ENCODE assay signal across 19 cellular contexts in the genomic region with DNA sequence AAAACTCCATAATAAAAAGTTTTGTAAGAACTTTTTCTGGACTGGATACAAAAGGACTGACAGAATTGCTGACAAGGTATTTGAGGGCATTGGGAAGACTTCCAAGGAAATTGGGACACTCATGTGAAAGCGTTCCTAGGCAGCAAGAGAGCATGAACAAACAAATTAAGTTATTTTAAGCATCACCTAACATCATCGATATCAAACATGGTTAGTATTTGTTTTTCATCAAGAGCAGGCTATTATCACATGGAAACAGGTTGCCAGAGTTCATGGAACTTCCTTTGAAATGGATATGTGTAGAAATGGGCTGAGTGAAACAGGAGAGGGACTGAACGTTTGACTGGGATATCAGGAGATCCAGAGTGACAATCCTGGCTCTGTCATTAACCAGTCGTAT. TPM values are rescaled to one million over a fixed set of nuclear protein-coding genes. Genes with fewer than 3 reads are reported as not detected.
DNase-seq lines count a peak whose midpoint lies in the region; ATAC-seq and TF ChIP-seq lines count a peak whose summit lies in the region.
"Had no signal": no experiment of that assay in that cellular context is flagged by ENCODE, and none has a peak within 500 bp of the region (broad histone marks: within the 10 kb centered on the region; RNA-seq: fewer than 3 reads in every experiment).

No MANE protein-coding gene starts in this region.

- H3K4me1 Mint-ChIP-seq in activated CD8-positive, alpha-beta T cell treated with anti-CD3 and anti-CD28 coated beads, Interleukin-2, amount 10 ng/mL, durations not matched to agents 7 days and 5 days (ENCODE audit: low read depth), result peaks cover 24% of the 10 kb centered on the region
- peaks cover 9% of the 10 kb centered on the region for H3K4me1 Mint-ChIP-seq in activated CD8-positive, alpha-beta T cell treated with anti-CD3 and anti-CD28 coated beads for 36 hours (ENCODE audit: low read depth)

- H3K4me3 Mint-ChIP-seq in activated CD8-positive, alpha-beta T cell treated with anti-CD3 and anti-CD28 coated beads, Interleukin-2, amount 10 ng/mL, durations not matched to agents 7 days and 5 days, result no peak overlapping the region
- H3K4me3 Mint-ChIP-seq in activated CD8-positive, alpha-beta T cell treated with anti-CD3 and anti-CD28 coated beads for 36 hours, result no peak overlapping the region
- H3K4me3 Mint-ChIP-seq: activated B cell treated with CpG ODN at 0.5 μM for 24 hours, T-cell had no signal

- intact Hi-C loops in activated CD8-positive, alpha-beta T cell treated with anti-CD3 and anti-CD28 coated beads for 36 hours (cut with micrococcal nuclease), result loop anchor here (10.0 kb wide), 1 partner anchor 153 kb away; no protein-coding TSS in a partner anchor
- intact Hi-C loops in prostate gland (cut with DNase I), result no loop called here

- H3K36me3 ChIP-seq in endocrine pancreas (ENCODE audit: control insufficient read depth, insufficient read depth, low read length) (no peaks in the 10 kb centered on the region), prostate gland (no peaks in the 10 kb centered on the region)

- POLR2A ChIA-PET in activated CD8-positive, alpha-beta T cell treated with anti-CD3 and anti-CD28 coated beads, Interleukin-2, amount 10 ng/mL, durations not matched to agents 7 days and 5 days (lab: Charles Lee), result no interaction called here
- POLR2A ChIA-PET in activated CD8-positive, alpha-beta T cell treated with anti-CD3 and anti-CD28 coated beads for 36 hours (lab: Charles Lee), result no interaction called here

- WGBS in prostate gland, result 43% methylated on average over 4 of the region's 4 CpGs

- CTCF ChIA-PET in activated CD8-positive, alpha-beta T cell treated with anti-CD3 and anti-CD28 coated beads, Interleukin-2, amount 10 ng/mL, durations not matched to agents 7 days and 5 days (lab: Charles Lee), result no interaction called here
- CTCF ChIA-PET in activated CD8-positive, alpha-beta T cell treated with anti-CD3 and anti-CD28 coated beads for 36 hours (lab: Charles Lee), result no interaction called here

- no peak overlapping the region for H3K27ac Mint-ChIP-seq in activated CD8-positive, alpha-beta T cell treated with anti-CD3 and anti-CD28 coated beads, Interleukin-2, amount 10 ng/mL, durations not matched to agents 7 days and 5 days
- H3K27ac Mint-ChIP-seq in activated CD8-positive, alpha-beta T cell treated with anti-CD3 and anti-CD28 coated beads for 36 hours, result no peak overlapping the region
- H3K27ac Mint-ChIP-seq: activated B cell treated with CpG ODN at 0.5 μM for 24 hours, IgD-negative memory B cell had no signal

- H3K27me3 ChIP-seq in endocrine pancreas (ENCODE audit: control insufficient read depth, insufficient read depth, low read length), result no peaks in the 10 kb centered on the region
- H3K27me3 ChIP-seq in prostate gland (replicated peaks; ENCODE audit: insufficient read depth), result no peaks in the 10 kb centered on the region

- H3K9me3 ChIP-seq in endocrine pancreas (ENCODE audit: control insufficient read depth, low read length) (no peaks in the 10 kb centered on the region), prostate gland (no peaks in the 10 kb centered on the region)
- H3K9me3 ChIP-seq: Caco-2 had no signal

- DNase-seq in activated CD8-positive, alpha-beta T cell treated with anti-CD3 and anti-CD28 coated beads, Interleukin-2, amount 10 ng/mL, durations not matched to agents 7 days and 5 days, result peak; percentile 1
- no peak for DNase-seq in activated CD8-positive, alpha-beta T cell treated with anti-CD3 and anti-CD28 coated beads for 36 hours
- DNase-seq in NCI-H2029 treated with DMSO at 0.1 percent for 48 hours (lab: John Stamatoyannopoulos, UW) (peak; percentile 88), prostate gland (ENCODE audit: low spot score) (peak; percentile 14), GM20000 (ENCODE audit: low spot score) (no peak)
- DNase-seq: activated B cell treated with CpG ODN at 0.5 μM for 24 hours; activated effector memory CD4-positive, alpha-beta T cell treated with Interleukin-2 at 50 U/mL for 16 hours; Caco-2; NCI-H1436; stimulated activated naive CD8-positive, alpha-beta T cell treated with anti-CD3 and anti-CD28 coated beads, Interleukin-15, Interleukin-2, amounts not matched to agents 100 U/mL and 50 U/mL, for 24 hours; T-cell had no signal

- H3K9me3 Mint-ChIP-seq in activated CD8-positive, alpha-beta T cell treated with anti-CD3 and anti-CD28 coated beads, Interleukin-2, amount 10 ng/mL, durations not matched to agents 7 days and 5 days (ENCODE audit: insufficient read depth), result no peaks in the 10 kb centered on the region
- no peaks in the 10 kb centered on the region for H3K9me3 Mint-ChIP-seq in activated CD8-positive, alpha-beta T cell treated with anti-CD3 and anti-CD28 coated beads for 36 hours
- H3K9me3 Mint-ChIP-seq: activated B cell treated with CpG ODN at 0.5 μM for 24 hours, IgD-negative memory B cell, T-cell had no signal

- no peak for TF ChIP-seq POLR2A in prostate gland (IDR thresholded peaks at IDR 0.05)

- H3K4me3 ChIP-seq in endocrine pancreas (ENCODE audit: control insufficient read depth, insufficient read depth, low read length) (peak overlapping the region; percentile 65), prostate gland (no peak overlapping the region)
- H3K4me3 ChIP-seq: coronary artery, smooth muscle cell had no signal

- peaks cover 6% of the 10 kb centered on the region for H3K36me3 Mint-ChIP-seq in activated CD8-positive, alpha-beta T cell treated with anti-CD3 and anti-CD28 coated beads, Interleukin-2, amount 10 ng/mL, durations not matched to agents 7 days and 5 days (ENCODE audit: low read depth)
- H3K36me3 Mint-ChIP-seq in activated CD8-positive, alpha-beta T cell treated with anti-CD3 and anti-CD28 coated beads for 36 hours (ENCODE audit: low read depth), result no peaks in the 10 kb centered on the region
- H3K36me3 Mint-ChIP-seq: IgD-negative memory B cell, T-cell had no signal

- H3K4me1 ChIP-seq in endocrine pancreas (ENCODE audit: control insufficient read depth, insufficient read depth, low read length), result peaks cover 6% of the 10 kb centered on the region
- H3K4me1 ChIP-seq in prostate gland (replicated peaks), result no peaks in the 10 kb centered on the region
- H3K4me1 ChIP-seq: Caco-2 had no signal

- H3K27ac ChIP-seq in prostate gland, result no peak overlapping the region
- H3K27ac ChIP-seq: coronary artery, epithelial cell of prostate had no signal

- TF ChIP-seq CTCF in activated CD8-positive, alpha-beta T cell treated with anti-CD3 and anti-CD28 coated beads for 36 hours (IDR thresholded peaks at IDR 0.05), result no peak
- TF ChIP-seq CTCF in prostate gland (IDR thresholded peaks at IDR 0.05), result no peak
- no peak for TF ChIP-seq CTCF in GM20000 (IDR thresholded peaks at IDR 0.05; ENCODE audit: extremely low read depth, missing control alignments)

- ATAC-seq in activated CD8-positive, alpha-beta T cell treated with anti-CD3 and anti-CD28 coated beads, Interleukin-2, amount 10 ng/mL, durations not matched to agents 7 days and 5 days, result no peak
- ATAC-seq in activated CD8-positive, alpha-beta T cell treated with anti-CD3 and anti-CD28 coated beads for 36 hours, result no peak
- ATAC-seq in GM19452 (IDR thresholded peaks at IDR 0.05; ENCODE audit: unreplicated experiment), result no peak
- ATAC-seq in GM19395 (IDR thresholded peaks at IDR 0.05; ENCODE audit: unreplicated experiment), result no peak
- ATAC-seq: HCT116; stimulated activated naive CD8-positive, alpha-beta T cell treated with anti-CD3 and anti-CD28 coated beads, Interleukin-15, Interleukin-2, amounts not matched to agents 100 U/mL and 50 U/mL, for 24 hours; T-cell had no signal

- H3K27me3 Mint-ChIP-seq in activated CD8-positive, alpha-beta T cell treated with anti-CD3 and anti-CD28 coated beads, Interleukin-2, amount 10 ng/mL, durations not matched to agents 7 days and 5 days (ENCODE audit: low read depth), result peaks cover 4% of the 10 kb centered on the region
- H3K27me3 Mint-ChIP-seq in activated CD8-positive, alpha-beta T cell treated with anti-CD3 and anti-CD28 coated beads for 36 hours, result no peaks in the 10 kb centered on the region
- H3K27me3 Mint-ChIP-seq: activated B cell treated with CpG ODN at 0.5 μM for 24 hours, IgD-negative memory B cell, T-cell had no signal

- H3K9ac ChIP-seq in endocrine pancreas (ENCODE audit: control insufficient read depth, insufficient read depth, low read length), result no peak overlapping the region

RNA-seq across cellular contexts. Expression of a gene that starts 4.3 kb away (rescaled TPM):
- 10 to 100 TPM; 49.2 to 54.5 TPM for total RNA-seq in activated CD8-positive, alpha-beta T cell treated with anti-CD3 and anti-CD28 coated beads, Interleukin-2, amount 10 ng/mL, durations not matched to agents 7 days and 5 days
- total RNA-seq in activated CD8-positive, alpha-beta T cell treated with anti-CD3 and anti-CD28 coated beads for 36 hours, result 10 to 100 TPM; 63.0 to 67.6 TPM
- 10 to 100 TPM; 23.2 to 25.3 TPM for total RNA-seq in prostate gland

Comparison
In these comparisons a context has a peak if more than half of its experiments do, and no peak if none do; other contexts are left out.
1. DNase-seq: peak in activated CD8-positive, alpha-beta T cell treated with anti-CD3 and anti-CD28 coated beads, Interleukin-2, amount 10 ng/mL, durations not matched to agents 7 days and 5 days (single experiment), NCI-H2029 treated with DMSO at 0.1 percent for 48 hours (single experiment) and prostate gland (single experiment); none in activated CD8-positive, alpha-beta T cell treated with anti-CD3 and anti-CD28 coated beads for 36 hours (single experiment) and GM20000 (single experiment).